Comparison of ENCODE assay signal across 9 cellular contexts in genomic region chr15:78914027-78914764, GRCh38.
A peak's percentile ranks its signal among the peaks of the same experiment; 100 is the strongest.
DNase-seq lines count a peak whose midpoint lies in the region; ATAC-seq and TF ChIP-seq lines count a peak whose summit lies in the region.
"Had no signal": no experiment of that assay in that cellular context is flagged by ENCODE, and none has a peak within 500 bp of the region (broad histone marks: within the 10 kb centered on the region; RNA-seq: fewer than 3 reads in every experiment).

No MANE protein-coding gene starts in this region.

- DNase-seq in NCI-H146 (lab: John Stamatoyannopoulos, UW), result peak; percentile 8
- DNase-seq in NCI-H146 treated with DMSO at 0.1 percent for 48 hours (lab: John Stamatoyannopoulos, UW; ENCODE audit: unreplicated experiment), result no peak
- no peak for DNase-seq in brain microvascular endothelial cell
- peak; percentile 63 for DNase-seq in kidney tubule cell (ENCODE audit: low spot score)
- peak; percentile 81 to 92 for DNase-seq in tibial artery
- DNase-seq in pons (ENCODE audit: low spot score), result no peak
- no peak for DNase-seq in stimulated activated CD4-positive, alpha-beta T cell treated with anti-CD3 and anti-CD28 coated beads, Interleukin-4, amount 100 ng/mL, for 24 hours

- H3K4me3 ChIP-seq in brain microvascular endothelial cell (ENCODE audit: low read depth, low read length) (no peak overlapping the region), tibial artery (no peak overlapping the region)
- H3K4me3 ChIP-seq: SK-N-MC had no signal

- peaks cover 0 to 73% (median 31%) of the 10 kb centered on the region in 4 donors for H3K4me1 ChIP-seq in tibial artery

- intact Hi-C loops in tibial artery (cut with DNase I; ENCODE audit: low total_unique reads), result no loop called here

- H3K27me3 ChIP-seq in brain microvascular endothelial cell (replicated peaks) (no peaks in the 10 kb centered on the region), tibial artery (no peaks in the 10 kb centered on the region)

- H3K27ac ChIP-seq in brain microvascular endothelial cell, result no peak overlapping the region
- H3K27ac ChIP-seq in tibial artery, result peak overlapping the region; percentile 79 to 82
- H3K27ac ChIP-seq: SK-N-MC had no signal

- TF ChIP-seq CTCF in brain microvascular endothelial cell (IDR thresholded peaks at IDR 0.05; ENCODE audit: low read depth, low read length, missing control alignments) (peak; percentile 63), tibial artery (IDR thresholded peaks at IDR 0.05) (peak; percentile 55 to 67)

- in situ Hi-C loops in brain microvascular endothelial cell (cut with HindIII; ENCODE audit: low pct_ligation_motif_present, low sequenced_read_pairs), result no loop called here

- no peak for ATAC-seq in GM19023 (IDR thresholded peaks at IDR 0.05; ENCODE audit: unreplicated experiment)

- peaks cover 59% of the 10 kb centered on the region for H3K36me3 ChIP-seq in brain microvascular endothelial cell (replicated peaks)
- peaks cover 18 to 61% (median 57%) of the 10 kb centered on the region in 3 donors for H3K36me3 ChIP-seq in tibial artery

- no peaks in the 10 kb centered on the region for H3K9me3 ChIP-seq in tibial artery

Comparison
In these comparisons a context has a peak if more than half of its experiments do, and no peak if none do; other contexts are left out.
1. DNase-seq: peak in NCI-H146 (single experiment), kidney tubule cell (single experiment) and tibial artery (2 of 2); none in NCI-H146 treated with DMSO at 0.1 percent for 48 hours (single experiment), brain microvascular endothelial cell (single experiment), pons (single experiment) and stimulated activated CD4-positive, alpha-beta T cell treated with anti-CD3 and anti-CD28 coated beads, Interleukin-4, amount 100 ng/mL, for 24 hours (single experiment).